Comparison of ENCODE assay signal across 1 cellular context in the genomic region with DNA sequence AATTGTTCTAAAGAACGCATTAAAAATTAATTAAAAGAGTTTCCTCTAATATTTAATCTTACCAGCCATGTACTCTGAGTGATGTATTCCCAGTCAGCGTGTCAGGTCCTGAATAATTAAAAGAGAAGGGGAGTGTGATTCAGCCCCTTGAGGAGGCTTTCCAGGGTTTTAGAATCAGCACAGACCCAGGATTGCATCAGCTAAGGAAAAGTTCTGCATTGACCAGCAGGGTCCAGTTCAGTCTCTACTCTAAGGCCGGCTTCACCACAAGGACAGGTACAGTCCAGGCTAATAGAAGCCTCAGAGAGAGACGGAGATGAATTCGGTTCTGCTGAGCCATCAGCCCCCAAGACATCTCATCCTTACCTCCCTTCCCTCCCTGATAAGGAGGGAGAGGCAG.
A peak's percentile ranks its signal among the peaks of the same experiment; 100 is the strongest.
TF ChIP-seq lines count a peak whose summit lies in the region.

No MANE protein-coding gene starts in this region.

TF ChIP-seq in K562, 482 proteins besides CTCF, POLR2A, EP300 and RAD21 (continued from another document):
- TF ChIP-seq, protein P1, sequence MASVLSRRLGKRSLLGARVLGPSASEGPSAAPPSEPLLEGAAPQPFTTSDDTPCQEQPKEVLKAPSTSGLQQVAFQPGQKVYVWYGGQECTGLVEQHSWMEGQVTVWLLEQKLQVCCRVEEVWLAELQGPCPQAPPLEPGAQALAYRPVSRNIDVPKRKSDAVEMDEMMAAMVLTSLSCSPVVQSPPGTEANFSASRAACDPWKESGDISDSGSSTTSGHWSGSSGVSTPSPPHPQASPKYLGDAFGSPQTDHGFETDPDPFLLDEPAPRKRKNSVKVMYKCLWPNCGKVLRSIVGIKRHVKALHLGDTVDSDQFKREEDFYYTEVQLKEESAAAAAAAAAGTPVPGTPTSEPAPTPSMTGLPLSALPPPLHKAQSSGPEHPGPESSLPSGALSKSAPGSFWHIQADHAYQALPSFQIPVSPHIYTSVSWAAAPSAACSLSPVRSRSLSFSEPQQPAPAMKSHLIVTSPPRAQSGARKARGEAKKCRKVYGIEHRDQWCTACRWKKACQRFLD (CRISPR knock-in tag; IDR thresholded peaks at IDR 0.05): no peak
- TF ChIP-seq XRCC5 (IDR thresholded peaks at IDR 0.05; ENCODE audit: low read depth, low read length) (no peak), LEF1 (IDR thresholded peaks at IDR 0.05) (no peak), KLF6 (CRISPR knock-in tag; IDR thresholded peaks at IDR 0.05; ENCODE audit: borderline replicate concordance) (no peak), CREB3L1 (IDR thresholded peaks at IDR 0.05; ENCODE audit: borderline replicate concordance, low read depth) (no peak), HNRNPK (IDR thresholded peaks at IDR 0.05; ENCODE audit: low read depth, low read length, poor library complexity, severe bottlenecking) (no peak), TAF1 (IDR thresholded peaks at IDR 0.05; ENCODE audit: control insufficient read depth, extremely low read depth, insufficient read depth, low read length, severe bottlenecking) (no peak), FOXA3 (CRISPR knock-in tag; conservative IDR thresholded peaks at IDR 0.05 in 1 of 2, IDR thresholded peaks at IDR 0.05 in 1 of 2) (no peak)
- TF ChIP-seq, protein P2, sequence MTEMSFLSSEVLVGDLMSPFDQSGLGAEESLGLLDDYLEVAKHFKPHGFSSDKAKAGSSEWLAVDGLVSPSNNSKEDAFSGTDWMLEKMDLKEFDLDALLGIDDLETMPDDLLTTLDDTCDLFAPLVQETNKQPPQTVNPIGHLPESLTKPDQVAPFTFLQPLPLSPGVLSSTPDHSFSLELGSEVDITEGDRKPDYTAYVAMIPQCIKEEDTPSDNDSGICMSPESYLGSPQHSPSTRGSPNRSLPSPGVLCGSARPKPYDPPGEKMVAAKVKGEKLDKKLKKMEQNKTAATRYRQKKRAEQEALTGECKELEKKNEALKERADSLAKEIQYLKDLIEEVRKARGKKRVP (CRISPR knock-in tag; IDR thresholded peaks at IDR 0.05): peak; percentile 63; the same call in 1 of the 2 replicates
- TF ChIP-seq, protein P3, sequence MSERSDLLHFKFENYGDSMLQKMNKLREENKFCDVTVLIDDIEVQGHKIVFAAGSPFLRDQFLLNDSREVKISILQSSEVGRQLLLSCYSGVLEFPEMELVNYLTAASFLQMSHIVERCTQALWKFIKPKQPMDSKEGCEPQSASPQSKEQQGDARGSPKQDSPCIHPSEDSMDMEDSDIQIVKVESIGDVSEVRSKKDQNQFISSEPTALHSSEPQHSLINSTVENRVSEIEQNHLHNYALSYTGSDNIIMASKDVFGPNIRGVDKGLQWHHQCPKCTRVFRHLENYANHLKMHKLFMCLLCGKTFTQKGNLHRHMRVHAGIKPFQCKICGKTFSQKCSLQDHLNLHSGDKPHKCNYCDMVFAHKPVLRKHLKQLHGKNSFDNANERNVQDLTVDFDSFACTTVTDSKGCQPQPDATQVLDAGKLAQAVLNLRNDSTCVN (CRISPR knock-in tag; IDR thresholded peaks at IDR 0.05): no peak
